Comparison of ENCODE assay signal across 14 cellular contexts in genomic region chr6:157813757-157814455, GRCh38. TPM values are rescaled to one million over a fixed set of nuclear protein-coding genes. Genes with fewer than 3 reads are reported as not detected.
DNase-seq lines count a peak whose midpoint lies in the region; ATAC-seq, FAIRE-seq and TF ChIP-seq lines count a peak whose summit lies in the region.
"Had no signal": no experiment of that assay in that cellular context is flagged by ENCODE, and none has a peak within 500 bp of the region (broad histone marks: within the 10 kb centered on the region; RNA-seq: fewer than 3 reads in every experiment).

No MANE protein-coding gene starts in this region.

- H3K36me3 Mint-ChIP-seq in naive thymus-derived CD4-positive, alpha-beta T cell, result peaks cover 0 to 6% (median 2%) of the 10 kb centered on the region in 5 donors

- H3K79me2 ChIP-seq in HepG2 (ENCODE audit: insufficient read depth, low read length), result no peaks in the 10 kb centered on the region

- 58% methylated on average over 5 of the region's 5 CpGs for WGBS in right lobe of liver (ENCODE audit: insufficient coverage, low coverage, low lambda C conversion rate, missing lambda C conversion rate)
- 52% methylated on average over 5 of the region's 5 CpGs for WGBS in HepG2 (ENCODE audit: low lambda C conversion rate)

- no peak overlapping the region for H3K9ac ChIP-seq in HepG2 (ENCODE audit: insufficient read depth, low read depth, low read length)

- FAIRE-seq in HepG2 (lab: Jason Lieb, UNC) (no peak), GM12891 (lab: Jason Lieb, UNC) (no peak)

- TF ChIP-seq CTCF in right lobe of liver (IDR thresholded peaks at IDR 0.05) (no peak), HepG2 (CRISPR knock-in tag; IDR thresholded peaks at IDR 0.05) (no peak)

- H3K27me3 ChIP-seq in right lobe of liver (no peaks in the 10 kb centered on the region), HepG2 (ENCODE audit: control insufficient read depth in 1 of 2, insufficient read depth in 2 of 2, low read length in 2 of 2) (peaks cover 2 to 19% of the 10 kb centered on the region in 2 experiments; a peak in 3 of 5 replicates)
- no peaks in the 10 kb centered on the region for H3K27me3 ChIP-seq in naive thymus-derived CD4-positive, alpha-beta T cell (ENCODE audit: control insufficient read depth in 2 of 2, insufficient read depth in 2 of 2, low read length in 2 of 2)

- H3K27ac Mint-ChIP-seq in naive thymus-derived CD4-positive, alpha-beta T cell, result peak overlapping the region in 8 of 9 donors; percentile 85 to 92 (median 89)

- peaks cover 0 to 19% (median 6%) of the 10 kb centered on the region in 11 donors for H3K9me3 Mint-ChIP-seq in naive thymus-derived CD4-positive, alpha-beta T cell

- POLR2A ChIA-PET in HepG2 (lab: Yijun Ruan, JAX), result no interaction called here
- POLR2A ChIA-PET in naive thymus-derived CD4-positive, alpha-beta T cell (lab: Charles Lee), result interaction anchor here (1.0 to 1.4 kb wide), 2 partner anchors 30 to 50 kb away, joined by 3 to 6 read pairs; no protein-coding TSS in a partner anchor

- no TSS peak for BruUV-seq in HepG2 (replicated peaks; lab: Mats Ljungman, UMichigan)

- DNase-seq in right lobe of liver, result no peak
- no peak for DNase-seq in HepG2 (ENCODE audit: low spot score)
- peak; percentile 48 for DNase-seq in dermis blood vessel endothelial cell
- DNase-seq in naive thymus-derived CD4-positive, alpha-beta T cell, result no peak
- DNase-seq in HK-2 (ENCODE audit: unreplicated experiment), result no peak
- DNase-seq in hippocampal formation (lab: John Stamatoyannopoulos, UW), result no peak
- no peak for DNase-seq in SHP77 (lab: John Stamatoyannopoulos, UW)
- DNase-seq in GM12891 (ENCODE audit: insufficient read length, low spot score), result no peak
- DNase-seq: activated CD4-positive, alpha-beta T cell treated with anti-CD3 and anti-CD28 coated beads for 4 hours; cerebellar nuclear complex; islet precursor cell; KBM-7; NCI-H82 had no signal

- H3K4me1 Mint-ChIP-seq in naive thymus-derived CD4-positive, alpha-beta T cell, result peaks cover 22 to 75% (median 68%) of the 10 kb centered on the region in 7 donors

- H3K36me3 ChIP-seq in right lobe of liver (no peaks in the 10 kb centered on the region), HepG2 (replicated peaks in 1 of 2; ENCODE audit: control insufficient read depth in 1 of 2, insufficient read depth in 2 of 2, low read length in 2 of 2) (no peaks in the 10 kb centered on the region)
- H3K36me3 ChIP-seq in naive thymus-derived CD4-positive, alpha-beta T cell (ENCODE audit: control insufficient read depth in 2 of 3, insufficient read depth in 3 of 3, low read length in 3 of 3), result no peaks in the 10 kb centered on the region
- H3K36me3 ChIP-seq: HAP-1 had no signal

- TF ChIP-seq POLR2A in right lobe of liver (IDR thresholded peaks at IDR 0.05), result no peak
- TF ChIP-seq POLR2A in HepG2 (IDR thresholded peaks at IDR 0.05; ENCODE audit: insufficient read depth in 1 of 2, low read depth in 2 of 2, low read length in 2 of 2), result no peak
- TF ChIP-seq POLR2A in GM12891 (IDR thresholded peaks at IDR 0.05; ENCODE audit: low read depth, low read length), result no peak

- H3K4me3 ChIP-seq in right lobe of liver, result no peak overlapping the region
- no peak overlapping the region for H3K4me3 ChIP-seq in HepG2 (replicated peaks in 1 of 3; ENCODE audit: insufficient read depth in 1 of 3, low read depth in 2 of 3, low read length in 3 of 3)
- no peak overlapping the region for H3K4me3 ChIP-seq in naive thymus-derived CD4-positive, alpha-beta T cell (ENCODE audit: low read length)
- H3K4me3 ChIP-seq: HAP-1 had no signal

- no peaks in the 10 kb centered on the region for H3K4me1 ChIP-seq in right lobe of liver
- H3K4me1 ChIP-seq in HepG2 (ENCODE audit: insufficient read depth, low read length), result peaks cover 10% of the 10 kb centered on the region
- peaks cover 0 to 41% of the 10 kb centered on the region in 2 donors for H3K4me1 ChIP-seq in naive thymus-derived CD4-positive, alpha-beta T cell (ENCODE audit: control insufficient read depth in 2 of 2, insufficient read depth in 2 of 2, low read length in 2 of 2)

- TF ChIP-seq RAD21 in HepG2 (CRISPR knock-in tag; IDR thresholded peaks at IDR 0.05), result no peak

- peaks cover 0 to 50% (median 0%) of the 10 kb centered on the region in 5 donors for H3K27me3 Mint-ChIP-seq in naive thymus-derived CD4-positive, alpha-beta T cell

- H3K9me3 ChIP-seq in right lobe of liver, result no peaks in the 10 kb centered on the region
- no peaks in the 10 kb centered on the region for H3K9me3 ChIP-seq in HepG2 (ENCODE audit: low read length)
- H3K9me3 ChIP-seq in naive thymus-derived CD4-positive, alpha-beta T cell (ENCODE audit: control insufficient read depth in 2 of 3, low read length in 3 of 3), result peaks cover 0 to 3% (median 0%) of the 10 kb centered on the region in 3 experiments
- H3K9me3 ChIP-seq: HAP-1 had no signal

- no peak overlapping the region for H3K4me2 ChIP-seq in HepG2 (ENCODE audit: low read depth, low read length)

- in situ Hi-C loops in HepG2 (cut with HindIII; ENCODE audit: extremely low pct_ligation_motif_present, low pct_unique_long_range_greater_than_20kb), result no loop called here

- TF ChIP-seq EP300 in HepG2 (IDR thresholded peaks at IDR 0.05; ENCODE audit: low read depth in 2 of 2, low read length in 2 of 2), result no peak
- no peak for TF ChIP-seq EP300 in HepG2 (CRISPR knock-in tag; IDR thresholded peaks at IDR 0.05; ENCODE audit: borderline replicate concordance)

- H3K27ac ChIP-seq in right lobe of liver (peak overlapping the region in 1 of 3 donors; percentile 29), HepG2 (ENCODE audit: extremely low read length, insufficient read depth, low read length) (no peak overlapping the region)
- H3K27ac ChIP-seq in naive thymus-derived CD4-positive, alpha-beta T cell (ENCODE audit: low read depth, low read length), result peak overlapping the region; percentile 54

- peak overlapping the region in 5 of 10 donors; percentile 11 to 72 (median 70) for H3K4me3 Mint-ChIP-seq in naive thymus-derived CD4-positive, alpha-beta T cell

- ATAC-seq in right lobe of liver (peak in 3 of 4 donors; percentile 23 to 84 (median 25)), HepG2 (no peak)
- no peak for ATAC-seq in naive thymus-derived CD4-positive, alpha-beta T cell

- H4K20me1 ChIP-seq in HepG2 (ENCODE audit: insufficient read depth, low read length), result no peaks in the 10 kb centered on the region

- CTCF ChIA-PET in HepG2 (lab: Yijun Ruan, JAX; ENCODE audit: low intra/inter-chr PET ratio, low total read pairs), result no interaction called here
- CTCF ChIA-PET in naive thymus-derived CD4-positive, alpha-beta T cell (lab: Charles Lee), result no interaction called here

- H2AFZ ChIP-seq in HepG2 (ENCODE audit: low read length), result no peak overlapping the region

- intact Hi-C loops in right lobe of liver (cut with DNase I), result no loop called here
- intact Hi-C loops in HepG2 (cut with micrococcal nuclease; ENCODE audit: unreplicated experiment), result no loop called here
- intact Hi-C loops in naive thymus-derived CD4-positive, alpha-beta T cell (cut with micrococcal nuclease), result loop anchor here in 1 of 2 donors (1.0 to 2.0 kb wide), 4 partner anchors 8 to 59 kb away; no protein-coding TSS in a partner anchor

TF ChIP-seq in GM12891, 5 proteins besides CTCF, POLR2A, EP300 and RAD21:
- TF ChIP-seq TAF1 (IDR thresholded peaks at IDR 0.05; ENCODE audit: low read depth, low read length) (no peak), POLR2AphosphoS5 (IDR thresholded peaks at IDR 0.05; ENCODE audit: low read depth, low read length) (no peak), POU2F2 (IDR thresholded peaks at IDR 0.05; ENCODE audit: low read depth, low read length) (no peak), PAX5 (IDR thresholded peaks at IDR 0.05; ENCODE audit: insufficient read depth, low read length, severe bottlenecking) (no peak), SPI1 (IDR thresholded peaks at IDR 0.05; ENCODE audit: low read depth, low read length) (no peak)
TF ChIP-seq in GM12891: peak in this region for 0.

RNA-seq across cellular contexts. Expression of gene SNX9, which starts 9.1 kb away (rescaled TPM):
- 10 to 100 TPM; 24.6 to 38.0 (median 29.3) TPM for total RNA-seq in right lobe of liver
- total RNA-seq in HepG2 (2016; rRNA removed; fragmentation: Illumina TruSeq; extraction: Trizol), result 21.9 and 27.7 TPM in 2 replicates
- total RNA-seq in HepG2 (2016; cell fraction: cytosol; rRNA removed; fragmentation: Illumina TruSeq; extraction: Trizol; ENCODE audit: low read depth), result 3.3 and 3.5 TPM in 2 replicates
- 20.6 and 26.2 TPM in 2 replicates for total RNA-seq in HepG2 (2016; cell fraction: insoluble cytoplasmic fraction; rRNA removed; fragmentation: Illumina TruSeq; extraction: Trizol)
- total RNA-seq in HepG2 (2016; cell fraction: membrane; rRNA removed; fragmentation: Illumina TruSeq; extraction: Trizol), result 11.1 and 12.4 TPM in 2 replicates
- 15.6 and 15.7 TPM in 2 replicates for total RNA-seq in HepG2 (2016; cell fraction: nucleus; rRNA removed; fragmentation: Illumina TruSeq; extraction: Trizol)
- polyA plus RNA-seq in HepG2 (2011; rRNA removed), result 35.2 and 36.0 TPM in 2 replicates
- polyA plus RNA-seq in HepG2 (2011; cell fraction: cytosol; rRNA removed), result 25.8 and 32.1 TPM in 2 replicates
- polyA plus RNA-seq in HepG2 (2011; cell fraction: nucleus; rRNA removed), result 24.9 and 25.2 TPM in 2 replicates
- 29.4 and 32.2 TPM in 2 replicates for polyA plus RNA-seq in HepG2 (2012)
- 2.4 and 2.5 TPM in 2 replicates for polyA plus RNA-seq in HepG2 (2016; cell fraction: cytosol; fragmentation: Illumina TruSeq; extraction: Trizol; ENCODE audit: low read depth)
- polyA plus RNA-seq in HepG2 (2016; cell fraction: insoluble cytoplasmic fraction; fragmentation: Illumina TruSeq; extraction: Trizol; ENCODE audit: low read depth), result 27.0 and 29.7 TPM in 2 replicates
- 6.8 and 7.3 TPM in 2 replicates for polyA plus RNA-seq in HepG2 (2016; cell fraction: membrane; fragmentation: Illumina TruSeq; extraction: Trizol; ENCODE audit: low read depth)
- 20.8 and 21.2 TPM in 2 replicates for polyA plus RNA-seq in HepG2 (2016; cell fraction: nucleus; fragmentation: Illumina TruSeq; extraction: Trizol; ENCODE audit: insufficient read depth, low read depth)
- 17.0 and 19.8 TPM in 2 replicates for polyA minus RNA-seq in HepG2 (2011; rRNA and poly(A)+ RNA removed; ENCODE audit: low replicate concordance)
- polyA minus RNA-seq in HepG2 (2011; cell fraction: cytosol; rRNA and poly(A)+ RNA removed), result 22.7 and 25.5 TPM in 2 replicates
- polyA minus RNA-seq in HepG2 (2011; cell fraction: nucleus; rRNA and poly(A)+ RNA removed), result 26.1 and 28.5 TPM in 2 replicates
- total RNA-seq in dermis blood vessel endothelial cell, result 51.4 and 61.4 TPM in 2 replicates
- total RNA-seq in naive thymus-derived CD4-positive, alpha-beta T cell, result 10 to 100 TPM; 13.4 to 39.2 (median 36.4) TPM
- polyA plus RNA-seq in naive thymus-derived CD4-positive, alpha-beta T cell, result 10 to 100 TPM; 23.8 to 51.5 TPM
- polyA plus RNA-seq in GM12891 (2012; ENCODE audit: low read depth, missing spikeins), result 1.6 TPM

Comparison
In these comparisons a context has a peak if more than half of its experiments do, and no peak if none do; other contexts are left out.
1. ATAC-seq: peak in right lobe of liver (3 of 4); none in HepG2 (single experiment) and naive thymus-derived CD4-positive, alpha-beta T cell (single experiment).